ENCODE assay signal across 15 cellular contexts in genomic region chr20:37821691-37822655, GRCh38.
DNase-seq lines count a peak whose midpoint lies in the region; ATAC-seq, FAIRE-seq and TF ChIP-seq lines count a peak whose summit lies in the region.
"Had no signal": no experiment of that assay in that cellular context is flagged by ENCODE, and none has a peak within 500 bp of the region (broad histone marks: within the 10 kb centered on the region; RNA-seq: fewer than 3 reads in every experiment).

No MANE protein-coding gene starts in this region.

- DNase-seq in AG08396 (ENCODE audit: low spot score), result peak; percentile 82
- no peak for DNase-seq in H1 (ENCODE audit: low read depth in 1 of 2, low spot score in 2 of 2)
- DNase-seq in nephron progenitor cell, result no peak
- DNase-seq in activated CD4-positive, alpha-beta T cell treated with anti-CD3 and anti-CD28 coated beads, Interleukin-2, amount 50 U/mL, for 4 hours, result no peak
- DNase-seq: activated CD8-positive, alpha-beta memory T cell treated with anti-CD3 and anti-CD28 coated beads, Interleukin-2, amount 50 U/mL, for 4 hours; left lung; pancreas; T1000 had no signal

- no peak for TF ChIP-seq RAD21 in H1 (IDR thresholded peaks at IDR 0.05 in 1 of 2, conservative IDR thresholded peaks at IDR 0.05 in 1 of 2; ENCODE audit: low read depth in 2 of 2, low read length in 2 of 2)

- no peak for ATAC-seq in HG03521 (IDR thresholded peaks at IDR 0.05; ENCODE audit: unreplicated experiment)
- no peak for ATAC-seq in HG02885 (IDR thresholded peaks at IDR 0.05; ENCODE audit: poor library complexity, unreplicated experiment)
- no peak for ATAC-seq in GM18517 (IDR thresholded peaks at IDR 0.05; ENCODE audit: unreplicated experiment)
- ATAC-seq: esophagus mucosa, left lung, pancreas had no signal

- H3K4me1 ChIP-seq in HUES64 (ENCODE audit: insufficient read depth, low read length), result peaks cover 39% of the 10 kb centered on the region
- peaks cover 2 to 12% (median 6%) of the 10 kb centered on the region in 4 experiments; a peak in 4 of 7 replicates for H3K4me1 ChIP-seq in H1 (replicated peaks in 1 of 4; ENCODE audit: control insufficient read depth in 3 of 4, insufficient read depth in 4 of 4, low read length in 3 of 4)
- H3K4me1 ChIP-seq: left lung, pancreas had no signal

- no peak overlapping the region for H3K4ac ChIP-seq in H1 (replicated peaks; ENCODE audit: insufficient read length, low read depth, low read length)

- H3K36me3 ChIP-seq in HUES64 (ENCODE audit: insufficient read depth, low read length) (no peaks in the 10 kb centered on the region), H1 (ENCODE audit: control insufficient read depth in 2 of 4, insufficient read depth in 4 of 4, low read length in 3 of 4) (no peaks in the 10 kb centered on the region)
- H3K36me3 ChIP-seq: pancreas had no signal

- H3K27me3 ChIP-seq in HUES64 (ENCODE audit: insufficient read depth, low read length) (no peaks in the 10 kb centered on the region), H1 (replicated peaks in 1 of 4; ENCODE audit: control insufficient read depth in 3 of 4, extremely low read depth in 1 of 4, insufficient read depth in 3 of 4, low read length in 3 of 4) (no peaks in the 10 kb centered on the region; a peak in 1 of 7 replicates)
- H3K27me3 ChIP-seq: left lung, pancreas had no signal

- H3K23ac ChIP-seq in H1 (ENCODE audit: insufficient read length), result no peak overlapping the region

- no peaks in the 10 kb centered on the region for H3K27me3 Mint-ChIP-seq in nephron progenitor cell (ENCODE audit: low read depth, poor library complexity)

- H3K79me2 ChIP-seq in H1 (ENCODE audit: control insufficient read depth in 1 of 2, insufficient read depth in 2 of 2, low read length in 2 of 2), result no peaks in the 10 kb centered on the region

- H4K5ac ChIP-seq in H1 (ENCODE audit: insufficient read length, low read depth, low read length), result no peak overlapping the region

- no peak overlapping the region for H3K14ac ChIP-seq in H1 (ENCODE audit: insufficient read length)

- TF ChIP-seq POLR2A in H1 (IDR thresholded peaks at IDR 0.05; ENCODE audit: control extremely low read depth in 1 of 2, low read depth in 2 of 2, low read length in 2 of 2), result no peak

- H3K27ac ChIP-seq in HUES64 (ENCODE audit: low read depth, low read length) (peak overlapping the region; percentile 6; the same call in 1 of the 2 replicates), H1 (ENCODE audit: low read depth, low read length) (no peak overlapping the region)
- H3K27ac ChIP-seq: C4-2B, left lung, pancreas had no signal

- 88% methylated on average over 6 of the region's 6 CpGs for WGBS in HUES64
- 87% methylated on average over 6 of the region's 6 CpGs; no CpG with 5 or more reads in 1 of the 2 experiments for WGBS in H1 (ENCODE audit: extremely low coverage in 1 of 2, insufficient coverage in 1 of 2, insufficient read length in 1 of 2, insufficient replicate concordance in 2 of 2, low coverage in 1 of 2, low lambda C conversion rate in 2 of 2, missing lambda C conversion rate in 1 of 2), 2 experiments

- H2BK5ac ChIP-seq in H1 (ENCODE audit: low read depth, low read length), result no peak overlapping the region

- no peaks in the 10 kb centered on the region for H4K20me1 ChIP-seq in H1 (replicated peaks in 1 of 2; ENCODE audit: control insufficient read depth in 1 of 2, insufficient read depth in 2 of 2, low read length in 2 of 2)

- H3K18ac ChIP-seq in H1 (ENCODE audit: extremely low read depth, low read length), result no peak overlapping the region

- no peaks in the 10 kb centered on the region; the same call in 1 of the 2 replicates for H3K23me2 ChIP-seq in H1 (ENCODE audit: low read depth, low read length)

- no peak overlapping the region for H3K4me3 Mint-ChIP-seq in nephron progenitor cell

- peak overlapping the region; percentile 77; the same call in 1 of the 2 replicates for H2BK15ac ChIP-seq in H1 (ENCODE audit: low read length)

- TF ChIP-seq CTCF in H1 (IDR thresholded peaks at IDR 0.05; ENCODE audit: control extremely low read depth in 1 of 3, insufficient read depth in 1 of 3, low read depth in 1 of 3, low read length in 3 of 3) (no peak), nephron progenitor cell (IDR thresholded peaks at IDR 0.05) (no peak)

- H3K4me2 ChIP-seq in H1 (ENCODE audit: insufficient read depth in 1 of 2, low read depth in 2 of 2, low read length in 2 of 2), result no peak overlapping the region

- no peak overlapping the region for H2BK12ac ChIP-seq in H1 (ENCODE audit: low read depth, low read length)

- H4K8ac ChIP-seq in H1 (ENCODE audit: extremely low read depth, insufficient read depth, low read length), result no peak overlapping the region

- TF ChIP-seq EP300 in H1 (IDR thresholded peaks at IDR 0.05; ENCODE audit: borderline replicate concordance in 1 of 2, low read depth in 2 of 2, low read length in 2 of 2), result no peak

- peaks cover 38% of the 10 kb centered on the region for H3K4me1 Mint-ChIP-seq in nephron progenitor cell

- CTCF ChIA-PET in H1 (lab: Charles Lee; ENCODE audit: partially characterized antibody), result interaction anchor here (0.7 to 1.2 kb wide), 5 partner anchors 9 to 258 kb away, joined by 3 read pairs; no protein-coding TSS in a partner anchor

- H3K9ac ChIP-seq in HUES64 (ENCODE audit: low read depth, low read length), result no peak overlapping the region
- no peak overlapping the region for H3K9ac ChIP-seq in H1 (replicated peaks in 1 of 4; ENCODE audit: extremely low read depth in 1 of 4, low read depth in 3 of 4, low read length in 3 of 4)

- H4K91ac ChIP-seq in H1 (replicated peaks; ENCODE audit: insufficient read length, low read length), result no peak overlapping the region

- peaks cover 2% of the 10 kb centered on the region; the same call in 1 of the 2 replicates for H3K79me1 ChIP-seq in H1 (ENCODE audit: low read depth, low read length)

- H2AFZ ChIP-seq in H1 (ENCODE audit: low read length), result no peak overlapping the region

- POLR2A ChIA-PET in H1 (lab: Charles Lee; ENCODE audit: partially characterized antibody), result interaction anchor here (1.3 kb wide), 1 partner anchor 11 kb away, joined by 4 read pairs; no protein-coding TSS in a partner anchor

- H3K9me3 ChIP-seq in HUES64 (ENCODE audit: insufficient read depth, low read depth, low read length), result no peaks in the 10 kb centered on the region
- H3K9me3 ChIP-seq in H1 (ENCODE audit: insufficient read depth in 2 of 2, low read depth in 1 of 2, low read length in 1 of 2), result no peaks in the 10 kb centered on the region
- H3K9me3 ChIP-seq: left lung, pancreas had no signal

- FAIRE-seq in H1 (lab: Jason Lieb, UNC), result no peak
- FAIRE-seq: GM19239, pancreas had no signal

- no peak overlapping the region for H2AK5ac ChIP-seq in H1 (ENCODE audit: low read depth, low read length)

- H3K9me3 Mint-ChIP-seq in nephron progenitor cell, result no peaks in the 10 kb centered on the region

- no peak overlapping the region for H2BK20ac ChIP-seq in H1 (ENCODE audit: low read length)

- H2BK120ac ChIP-seq in H1 (replicated peaks; ENCODE audit: low read depth, low read length), result no peak overlapping the region

- H3K27ac Mint-ChIP-seq in nephron progenitor cell, result peak overlapping the region; percentile 46

- no peak overlapping the region for H3K56ac ChIP-seq in H1 (replicated peaks; ENCODE audit: insufficient read length, low read depth, low read length)

- H3K4me3 ChIP-seq in HUES64 (ENCODE audit: low read length) (no peak overlapping the region), H1 (ENCODE audit: extremely low read depth in 1 of 4, insufficient read depth in 2 of 4, low read depth in 3 of 4, low read length in 4 of 4) (no peak overlapping the region)
- H3K4me3 ChIP-seq: left lung, pancreas had no signal

- no peaks in the 10 kb centered on the region for H3K36me3 Mint-ChIP-seq in nephron progenitor cell (ENCODE audit: low read depth)

TF ChIP-seq in H1, 55 proteins besides CTCF, POLR2A, EP300 and RAD21:
- no peak for TF ChIP-seq TEAD4 (IDR thresholded peaks at IDR 0.05; ENCODE audit: low read depth, low read length)
- TF ChIP-seq RFX5 (IDR thresholded peaks at IDR 0.05; ENCODE audit: borderline replicate concordance, low read depth, low read length), result no peak
- no peak for TF ChIP-seq CEBPB (IDR thresholded peaks at IDR 0.05; ENCODE audit: low read depth, low read length)
- no peak for TF ChIP-seq RBBP5 (IDR thresholded peaks at IDR 0.05; ENCODE audit: borderline replicate concordance, low read depth, low read length)
- TF ChIP-seq TBP (IDR thresholded peaks at IDR 0.05; ENCODE audit: low read depth, low read length), result no peak
- no peak for TF ChIP-seq SP1 (IDR thresholded peaks at IDR 0.05; ENCODE audit: low read depth, low read length)
- no peak for TF ChIP-seq SAP30 (IDR thresholded peaks at IDR 0.05; ENCODE audit: insufficient read depth, insufficient replicate concordance, low read length)
- no peak for TF ChIP-seq HDAC6 (IDR thresholded peaks at IDR 0.05; ENCODE audit: low read depth, low read length)
- no peak for TF ChIP-seq MAX (IDR thresholded peaks at IDR 0.05)
- TF ChIP-seq BCL11A (IDR thresholded peaks at IDR 0.05; ENCODE audit: low read depth in 2 of 2, low read length in 2 of 2), result no peak
